ENCODE assay signal across 1 cellular context in the genomic region with DNA sequence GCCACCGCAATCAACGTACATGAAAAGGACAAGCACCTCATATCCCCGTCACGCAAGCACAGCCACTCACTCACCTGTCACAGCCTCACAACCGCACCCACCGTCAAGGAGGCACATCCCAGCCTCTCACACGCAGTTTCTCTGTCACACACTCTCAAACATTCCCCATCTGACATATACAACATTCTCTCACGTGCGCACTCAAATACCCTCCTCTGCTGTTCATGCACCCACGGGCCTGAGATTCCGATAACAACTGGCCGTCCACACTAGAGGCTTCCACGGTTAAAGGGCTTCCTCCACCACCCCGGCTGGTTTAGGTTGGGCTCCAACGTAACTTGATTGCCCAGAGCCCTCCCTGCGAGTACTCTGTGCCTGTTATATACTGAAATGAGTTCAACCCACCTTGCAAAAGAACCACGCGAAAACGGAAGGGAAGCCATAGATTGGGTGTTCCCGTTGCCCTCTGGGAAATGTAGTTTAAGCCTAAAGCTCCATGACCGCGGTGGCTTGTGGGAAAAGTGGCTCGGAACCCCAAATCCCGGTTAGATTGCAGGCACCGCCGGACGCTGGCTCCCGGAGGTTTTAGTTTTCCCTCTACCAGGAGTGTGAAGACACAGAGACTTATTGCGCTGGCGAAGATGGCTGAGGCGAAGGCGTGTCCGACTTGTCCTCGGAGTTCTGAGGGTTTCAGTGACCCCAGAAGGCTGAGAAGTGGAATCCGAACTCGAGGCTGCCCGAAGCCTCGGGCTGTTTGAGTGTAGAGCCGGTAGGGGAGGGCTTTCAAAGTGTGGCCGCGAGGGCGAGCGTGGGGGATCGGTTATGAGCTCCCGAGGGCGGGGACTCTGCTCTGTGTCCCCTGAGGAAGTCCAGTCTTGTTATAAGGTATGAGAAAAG.
TF ChIP-seq lines count a peak whose summit lies in the region.

Gene ZNF573 (minus strand): TSS at position 448 of the 897 bp plus-strand sequence. CDS start 5,857 bp downstream, outside the sequence.

TF ChIP-seq in HepG2, 621 proteins besides CTCF, POLR2A, EP300 and RAD21 (continued from another document and continues in another):
- TF ChIP-seq, protein P1, sequence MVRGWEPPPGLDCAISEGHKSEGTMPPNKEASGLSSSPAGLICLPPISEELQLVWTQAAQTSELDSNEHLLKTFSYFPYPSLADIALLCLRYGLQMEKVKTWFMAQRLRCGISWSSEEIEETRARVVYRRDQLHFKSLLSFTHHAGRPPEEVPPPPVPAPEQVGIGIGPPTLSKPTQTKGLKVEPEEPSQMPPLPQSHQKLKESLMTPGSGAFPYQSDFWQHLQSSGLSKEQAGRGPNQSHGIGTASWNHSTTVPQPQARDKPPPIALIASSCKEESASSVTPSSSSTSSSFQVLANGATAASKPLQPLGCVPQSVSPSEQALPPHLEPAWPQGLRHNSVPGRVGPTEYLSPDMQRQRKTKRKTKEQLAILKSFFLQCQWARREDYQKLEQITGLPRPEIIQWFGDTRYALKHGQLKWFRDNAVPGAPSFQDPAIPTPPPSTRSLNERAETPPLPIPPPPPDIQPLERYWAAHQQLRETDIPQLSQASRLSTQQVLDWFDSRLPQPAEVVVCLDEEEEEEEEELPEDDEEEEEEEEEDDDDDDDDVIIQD (CRISPR knock-in tag; IDR thresholded peaks at IDR 0.05; ENCODE audit: low read depth): no peak
- peak; percentile 17; the same call in 1 of the 2 replicates for TF ChIP-seq ATF2 (CRISPR knock-in tag; IDR thresholded peaks at IDR 0.05)
- 0 out of 2 replicates have a peak, but pooled peaks have one; percentile 45 for TF ChIP-seq MTERF4 (CRISPR knock-in tag; IDR thresholded peaks at IDR 0.05)
- TF ChIP-seq ZNF232 (CRISPR knock-in tag; IDR thresholded peaks at IDR 0.05; ENCODE audit: borderline replicate concordance): no peak
- no peak for TF ChIP-seq ZNF570 (CRISPR knock-in tag; IDR thresholded peaks at IDR 0.05; ENCODE audit: borderline replicate concordance)
- TF ChIP-seq, protein P2, sequence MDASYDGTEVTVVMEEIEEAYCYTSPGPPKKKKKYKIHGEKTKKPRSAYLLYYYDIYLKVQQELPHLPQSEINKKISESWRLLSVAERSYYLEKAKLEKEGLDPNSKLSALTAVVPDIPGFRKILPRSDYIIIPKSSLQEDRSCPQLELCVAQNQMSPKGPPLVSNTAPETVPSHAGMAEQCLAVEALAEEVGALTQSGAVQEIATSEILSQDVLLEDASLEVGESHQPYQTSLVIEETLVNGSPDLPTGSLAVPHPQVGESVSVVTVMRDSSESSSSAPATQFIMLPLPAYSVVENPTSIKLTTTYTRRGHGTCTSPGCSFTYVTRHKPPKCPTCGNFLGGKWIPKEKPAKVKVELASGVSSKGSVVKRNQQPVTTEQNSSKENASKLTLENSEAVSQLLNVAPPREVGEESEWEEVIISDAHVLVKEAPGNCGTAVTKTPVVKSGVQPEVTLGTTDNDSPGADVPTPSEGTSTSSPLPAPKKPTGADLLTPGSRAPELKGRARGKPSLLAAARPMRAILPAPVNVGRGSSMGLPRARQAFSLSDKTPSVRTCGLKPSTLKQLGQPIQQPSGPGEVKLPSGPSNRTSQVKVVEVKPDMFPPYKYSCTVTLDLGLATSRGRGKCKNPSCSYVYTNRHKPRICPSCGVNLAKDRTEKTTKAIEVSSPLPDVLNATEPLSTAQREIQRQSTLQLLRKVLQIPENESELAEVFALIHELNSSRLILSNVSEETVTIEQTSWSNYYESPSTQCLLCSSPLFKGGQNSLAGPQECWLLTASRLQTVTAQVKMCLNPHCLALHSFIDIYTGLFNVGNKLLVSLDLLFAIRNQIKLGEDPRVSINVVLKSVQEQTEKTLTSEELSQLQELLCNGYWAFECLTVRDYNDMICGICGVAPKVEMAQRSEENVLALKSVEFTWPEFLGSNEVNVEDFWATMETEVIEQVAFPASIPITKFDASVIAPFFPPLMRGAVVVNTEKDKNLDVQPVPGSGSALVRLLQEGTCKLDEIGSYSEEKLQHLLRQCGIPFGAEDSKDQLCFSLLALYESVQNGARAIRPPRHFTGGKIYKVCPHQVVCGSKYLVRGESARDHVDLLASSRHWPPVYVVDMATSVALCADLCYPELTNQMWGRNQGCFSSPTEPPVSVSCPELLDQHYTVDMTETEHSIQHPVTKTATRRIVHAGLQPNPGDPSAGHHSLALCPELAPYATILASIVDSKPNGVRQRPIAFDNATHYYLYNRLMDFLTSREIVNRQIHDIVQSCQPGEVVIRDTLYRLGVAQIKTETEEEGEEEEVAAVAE (CRISPR knock-in tag; IDR thresholded peaks at IDR 0.05; ENCODE audit: borderline replicate concordance): 0 out of 2 replicates have a peak, but pooled peaks have one; percentile 37
- TF ChIP-seq DR1 (CRISPR knock-in tag; IDR thresholded peaks at IDR 0.05): no peak
- TF ChIP-seq REL (CRISPR knock-in tag; conservative IDR thresholded peaks at IDR 0.05): no peak
- TF ChIP-seq, protein P3, sequence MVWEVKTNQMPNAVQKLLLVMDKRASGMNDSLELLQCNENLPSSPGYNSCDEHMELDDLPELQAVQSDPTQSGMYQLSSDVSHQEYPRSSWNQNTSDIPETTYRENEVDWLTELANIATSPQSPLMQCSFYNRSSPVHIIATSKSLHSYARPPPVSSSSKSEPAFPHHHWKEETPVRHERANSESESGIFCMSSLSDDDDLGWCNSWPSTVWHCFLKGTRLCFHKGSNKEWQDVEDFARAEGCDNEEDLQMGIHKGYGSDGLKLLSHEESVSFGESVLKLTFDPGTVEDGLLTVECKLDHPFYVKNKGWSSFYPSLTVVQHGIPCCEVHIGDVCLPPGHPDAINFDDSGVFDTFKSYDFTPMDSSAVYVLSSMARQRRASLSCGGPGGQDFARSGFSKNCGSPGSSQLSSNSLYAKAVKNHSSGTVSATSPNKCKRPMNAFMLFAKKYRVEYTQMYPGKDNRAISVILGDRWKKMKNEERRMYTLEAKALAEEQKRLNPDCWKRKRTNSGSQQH (CRISPR knock-in tag; IDR thresholded peaks at IDR 0.05; ENCODE audit: low read depth): no peak
- no peak for TF ChIP-seq ZKSCAN1 (IDR thresholded peaks at IDR 0.05; ENCODE audit: low read length)
- TF ChIP-seq ZNF121 (CRISPR knock-in tag; IDR thresholded peaks at IDR 0.05): no peak
- TF ChIP-seq, protein P4, sequence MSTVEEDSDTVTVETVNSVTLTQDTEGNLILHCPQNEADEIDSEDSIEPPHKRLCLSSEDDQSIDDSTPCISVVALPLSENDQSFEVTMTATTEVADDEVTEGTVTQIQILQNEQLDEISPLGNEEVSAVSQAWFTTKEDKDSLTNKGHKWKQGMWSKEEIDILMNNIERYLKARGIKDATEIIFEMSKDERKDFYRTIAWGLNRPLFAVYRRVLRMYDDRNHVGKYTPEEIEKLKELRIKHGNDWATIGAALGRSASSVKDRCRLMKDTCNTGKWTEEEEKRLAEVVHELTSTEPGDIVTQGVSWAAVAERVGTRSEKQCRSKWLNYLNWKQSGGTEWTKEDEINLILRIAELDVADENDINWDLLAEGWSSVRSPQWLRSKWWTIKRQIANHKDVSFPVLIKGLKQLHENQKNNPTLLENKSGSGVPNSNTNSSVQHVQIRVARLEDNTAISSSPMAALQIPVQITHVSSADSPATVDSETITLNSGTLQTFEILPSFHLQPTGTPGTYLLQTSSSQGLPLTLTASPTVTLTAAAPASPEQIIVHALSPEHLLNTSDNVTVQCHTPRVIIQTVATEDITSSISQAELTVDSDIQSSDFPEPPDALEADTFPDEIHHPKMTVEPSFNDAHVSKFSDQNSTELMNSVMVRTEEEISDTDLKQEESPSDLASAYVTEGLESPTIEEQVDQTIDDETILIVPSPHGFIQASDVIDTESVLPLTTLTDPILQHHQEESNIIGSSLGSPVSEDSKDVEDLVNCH (CRISPR knock-in tag; IDR thresholded peaks at IDR 0.05): no peak
- TF ChIP-seq, protein P5, sequence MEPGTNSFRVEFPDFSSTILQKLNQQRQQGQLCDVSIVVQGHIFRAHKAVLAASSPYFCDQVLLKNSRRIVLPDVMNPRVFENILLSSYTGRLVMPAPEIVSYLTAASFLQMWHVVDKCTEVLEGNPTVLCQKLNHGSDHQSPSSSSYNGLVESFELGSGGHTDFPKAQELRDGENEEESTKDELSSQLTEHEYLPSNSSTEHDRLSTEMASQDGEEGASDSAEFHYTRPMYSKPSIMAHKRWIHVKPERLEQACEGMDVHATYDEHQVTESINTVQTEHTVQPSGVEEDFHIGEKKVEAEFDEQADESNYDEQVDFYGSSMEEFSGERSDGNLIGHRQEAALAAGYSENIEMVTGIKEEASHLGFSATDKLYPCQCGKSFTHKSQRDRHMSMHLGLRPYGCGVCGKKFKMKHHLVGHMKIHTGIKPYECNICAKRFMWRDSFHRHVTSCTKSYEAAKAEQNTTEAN (CRISPR knock-in tag; conservative IDR thresholded peaks at IDR 0.05): no peak
- TF ChIP-seq CENPX (CRISPR knock-in tag; IDR thresholded peaks at IDR 0.05): no peak
- TF ChIP-seq ARNTL (CRISPR knock-in tag; IDR thresholded peaks at IDR 0.05): 0 out of 2 replicates have a peak, but pooled peaks have one; percentile 21
- TF ChIP-seq, protein P6, sequence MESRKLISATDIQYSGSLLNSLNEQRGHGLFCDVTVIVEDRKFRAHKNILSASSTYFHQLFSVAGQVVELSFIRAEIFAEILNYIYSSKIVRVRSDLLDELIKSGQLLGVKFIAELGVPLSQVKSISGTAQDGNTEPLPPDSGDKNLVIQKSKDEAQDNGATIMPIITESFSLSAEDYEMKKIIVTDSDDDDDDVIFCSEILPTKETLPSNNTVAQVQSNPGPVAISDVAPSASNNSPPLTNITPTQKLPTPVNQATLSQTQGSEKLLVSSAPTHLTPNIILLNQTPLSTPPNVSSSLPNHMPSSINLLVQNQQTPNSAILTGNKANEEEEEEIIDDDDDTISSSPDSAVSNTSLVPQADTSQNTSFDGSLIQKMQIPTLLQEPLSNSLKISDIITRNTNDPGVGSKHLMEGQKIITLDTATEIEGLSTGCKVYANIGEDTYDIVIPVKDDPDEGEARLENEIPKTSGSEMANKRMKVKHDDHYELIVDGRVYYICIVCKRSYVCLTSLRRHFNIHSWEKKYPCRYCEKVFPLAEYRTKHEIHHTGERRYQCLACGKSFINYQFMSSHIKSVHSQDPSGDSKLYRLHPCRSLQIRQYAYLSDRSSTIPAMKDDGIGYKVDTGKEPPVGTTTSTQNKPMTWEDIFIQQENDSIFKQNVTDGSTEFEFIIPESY (CRISPR knock-in tag; IDR thresholded peaks at IDR 0.05): no peak
- no peak for TF ChIP-seq FOXO4 (CRISPR knock-in tag; conservative IDR thresholded peaks at IDR 0.05)
- TF ChIP-seq, protein P7, sequence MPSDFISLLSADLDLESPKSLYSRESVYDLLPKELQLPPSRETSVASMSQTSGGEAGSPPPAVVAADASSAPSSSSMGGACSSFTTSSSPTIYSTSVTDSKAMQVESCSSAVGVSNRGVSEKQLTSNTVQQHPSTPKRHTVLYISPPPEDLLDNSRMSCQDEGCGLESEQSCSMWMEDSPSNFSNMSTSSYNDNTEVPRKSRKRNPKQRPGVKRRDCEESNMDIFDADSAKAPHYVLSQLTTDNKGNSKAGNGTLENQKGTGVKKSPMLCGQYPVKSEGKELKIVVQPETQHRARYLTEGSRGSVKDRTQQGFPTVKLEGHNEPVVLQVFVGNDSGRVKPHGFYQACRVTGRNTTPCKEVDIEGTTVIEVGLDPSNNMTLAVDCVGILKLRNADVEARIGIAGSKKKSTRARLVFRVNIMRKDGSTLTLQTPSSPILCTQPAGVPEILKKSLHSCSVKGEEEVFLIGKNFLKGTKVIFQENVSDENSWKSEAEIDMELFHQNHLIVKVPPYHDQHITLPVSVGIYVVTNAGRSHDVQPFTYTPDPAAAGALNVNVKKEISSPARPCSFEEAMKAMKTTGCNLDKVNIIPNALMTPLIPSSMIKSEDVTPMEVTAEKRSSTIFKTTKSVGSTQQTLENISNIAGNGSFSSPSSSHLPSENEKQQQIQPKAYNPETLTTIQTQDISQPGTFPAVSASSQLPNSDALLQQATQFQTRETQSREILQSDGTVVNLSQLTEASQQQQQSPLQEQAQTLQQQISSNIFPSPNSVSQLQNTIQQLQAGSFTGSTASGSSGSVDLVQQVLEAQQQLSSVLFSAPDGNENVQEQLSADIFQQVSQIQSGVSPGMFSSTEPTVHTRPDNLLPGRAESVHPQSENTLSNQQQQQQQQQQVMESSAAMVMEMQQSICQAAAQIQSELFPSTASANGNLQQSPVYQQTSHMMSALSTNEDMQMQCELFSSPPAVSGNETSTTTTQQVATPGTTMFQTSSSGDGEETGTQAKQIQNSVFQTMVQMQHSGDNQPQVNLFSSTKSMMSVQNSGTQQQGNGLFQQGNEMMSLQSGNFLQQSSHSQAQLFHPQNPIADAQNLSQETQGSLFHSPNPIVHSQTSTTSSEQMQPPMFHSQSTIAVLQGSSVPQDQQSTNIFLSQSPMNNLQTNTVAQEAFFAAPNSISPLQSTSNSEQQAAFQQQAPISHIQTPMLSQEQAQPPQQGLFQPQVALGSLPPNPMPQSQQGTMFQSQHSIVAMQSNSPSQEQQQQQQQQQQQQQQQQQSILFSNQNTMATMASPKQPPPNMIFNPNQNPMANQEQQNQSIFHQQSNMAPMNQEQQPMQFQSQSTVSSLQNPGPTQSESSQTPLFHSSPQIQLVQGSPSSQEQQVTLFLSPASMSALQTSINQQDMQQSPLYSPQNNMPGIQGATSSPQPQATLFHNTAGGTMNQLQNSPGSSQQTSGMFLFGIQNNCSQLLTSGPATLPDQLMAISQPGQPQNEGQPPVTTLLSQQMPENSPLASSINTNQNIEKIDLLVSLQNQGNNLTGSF (CRISPR knock-in tag; IDR thresholded peaks at IDR 0.05): no peak
- no peak for TF ChIP-seq ATAD3A (CRISPR knock-in tag; IDR thresholded peaks at IDR 0.05)
- TF ChIP-seq BHLHE40 (IDR thresholded peaks at IDR 0.05; ENCODE audit: low read length): peak; percentile 72
- TF ChIP-seq GABPA (IDR thresholded peaks at IDR 0.05; ENCODE audit: low read depth, low read length): peak; percentile 56
- peak; percentile 93 for TF ChIP-seq GABPA (CRISPR knock-in tag; IDR thresholded peaks at IDR 0.05; ENCODE audit: low read depth)
